8 cellular contexts compared by ENCODE assay signal in the genomic region with DNA sequence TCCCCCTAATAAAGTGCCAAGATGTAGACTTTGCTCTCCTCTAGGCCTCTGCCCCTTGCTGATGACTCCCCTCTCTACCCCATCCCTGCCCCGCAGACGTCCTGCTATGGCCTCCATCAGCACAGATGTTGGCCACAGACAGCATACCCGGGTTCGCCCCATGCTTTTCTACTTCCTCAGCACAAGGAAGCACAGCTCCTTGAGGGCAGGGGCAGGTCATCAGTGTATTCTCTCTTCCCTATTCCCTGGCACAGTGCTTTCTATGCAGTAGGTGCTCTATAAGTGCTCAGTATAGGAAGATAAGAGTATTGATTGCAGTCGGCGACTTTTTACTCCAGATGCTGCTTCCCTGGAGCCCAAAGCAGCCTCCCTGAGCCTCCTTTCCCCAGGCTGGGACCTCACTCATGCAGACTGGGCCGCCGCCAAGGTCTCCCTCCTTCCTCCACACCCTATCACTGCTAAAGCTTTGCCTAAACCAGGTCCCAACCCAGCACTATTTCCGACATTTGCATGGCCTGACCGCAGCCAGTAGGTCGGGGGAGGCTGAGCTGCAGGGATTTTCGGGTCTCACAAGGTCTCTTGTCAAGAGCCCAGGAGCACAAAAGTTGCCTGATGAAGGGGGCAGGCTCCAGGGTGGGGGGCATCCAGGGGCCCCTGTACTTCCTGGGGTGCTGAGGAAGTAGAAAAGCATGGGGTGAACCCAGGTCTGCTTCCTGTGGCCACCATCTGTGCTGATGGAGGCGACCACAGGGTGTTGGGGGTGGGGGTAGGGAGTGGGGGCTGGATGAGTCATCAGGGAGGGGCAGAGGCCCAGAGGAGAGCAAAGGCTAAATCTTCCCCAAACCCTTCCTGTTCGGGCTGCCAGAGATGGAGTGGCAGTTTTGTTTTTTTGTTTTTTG. TPM values are rescaled to one million over a fixed set of nuclear protein-coding genes. Genes with fewer than 3 reads are reported as not detected.
DNase-seq lines count a peak whose midpoint lies in the region; ATAC-seq and TF ChIP-seq lines count a peak whose summit lies in the region.

No MANE protein-coding gene starts in this region.

- H3K36me3 Mint-ChIP-seq in activated CD8-positive, alpha-beta T cell treated with anti-CD3 and anti-CD28 coated beads, Interleukin-2, amount 10 ng/mL, durations not matched to agents 7 days and 5 days (ENCODE audit: low read depth): peaks cover 15% of the 10 kb centered on the region

- H3K9me3 Mint-ChIP-seq in activated CD8-positive, alpha-beta T cell treated with anti-CD3 and anti-CD28 coated beads, Interleukin-2, amount 10 ng/mL, durations not matched to agents 7 days and 5 days (ENCODE audit: insufficient read depth): no peaks in the 10 kb centered on the region

- no peak for TF ChIP-seq CTCF in GM12875 (IDR thresholded peaks at IDR 0.05; ENCODE audit: borderline replicate concordance, insufficient read depth, low read depth, low read length)

- peak overlapping the region; percentile 95 for H3K27ac Mint-ChIP-seq in activated CD8-positive, alpha-beta T cell treated with anti-CD3 and anti-CD28 coated beads, Interleukin-2, amount 10 ng/mL, durations not matched to agents 7 days and 5 days

- CTCF ChIA-PET in activated CD8-positive, alpha-beta T cell treated with anti-CD3 and anti-CD28 coated beads, Interleukin-2, amount 10 ng/mL, durations not matched to agents 7 days and 5 days (lab: Charles Lee): interaction anchor here (1.6 to 2.8 kb wide), 5 partner anchors 10 to 54 kb away, joined by 7 to 20 read pairs (median 11); a partner anchor contains a TSS

- POLR2A ChIA-PET in activated CD8-positive, alpha-beta T cell treated with anti-CD3 and anti-CD28 coated beads, Interleukin-2, amount 10 ng/mL, durations not matched to agents 7 days and 5 days (lab: Charles Lee): interaction anchor here (0.6 to 4.6 kb wide), 3 partner anchors 12 to 126 kb away, joined by 3 to 43 read pairs (median 8); a partner anchor contains a TSS

- no peaks in the 10 kb centered on the region for H3K36me3 ChIP-seq in H7 (replicated peaks; ENCODE audit: control insufficient read depth, insufficient read depth, low read length)

- peak; percentile 64 for DNase-seq in H7
- peak; percentile 28 for DNase-seq in LoVo (ENCODE audit: low spot score)
- DNase-seq in activated CD8-positive, alpha-beta T cell treated with anti-CD3 and anti-CD28 coated beads, Interleukin-2, amount 10 ng/mL, durations not matched to agents 7 days and 5 days: peak; percentile 96
- peak; percentile 67 for DNase-seq in left cardiac atrium
- DNase-seq in stimulated activated CD8-positive, alpha-beta memory T cell treated with anti-CD3 and anti-CD28 coated beads, Interleukin-7, amount 100 ng/mL, for 1 hour (ENCODE audit: low read depth in 2 of 2): peak; percentile 45 to 46
- no peak for DNase-seq in globus pallidus (ENCODE audit: low spot score)
- no peak for DNase-seq in anterior cingulate cortex (lab: John Stamatoyannopoulos, UW)

- intact Hi-C loops in left cardiac atrium (cut with DNase I): no loop called here

- H3K4me3 ChIP-seq in GM12875 (ENCODE audit: low read depth, low read length) (peak overlapping the region; percentile 32), H7 (ENCODE audit: insufficient read depth, low read depth, low read length) (no peak overlapping the region)

- H3K4me3 Mint-ChIP-seq in activated CD8-positive, alpha-beta T cell treated with anti-CD3 and anti-CD28 coated beads, Interleukin-2, amount 10 ng/mL, durations not matched to agents 7 days and 5 days: peak overlapping the region; percentile 74

- no peaks in the 10 kb centered on the region for H3K27me3 ChIP-seq in H7 (ENCODE audit: control insufficient read depth, insufficient read depth, low read length)

- peak; percentile 84 for ATAC-seq in activated CD8-positive, alpha-beta T cell treated with anti-CD3 and anti-CD28 coated beads, Interleukin-2, amount 10 ng/mL, durations not matched to agents 7 days and 5 days
- ATAC-seq in left cardiac atrium: peak; percentile 84 to 90

- no peaks in the 10 kb centered on the region for H3K27me3 Mint-ChIP-seq in activated CD8-positive, alpha-beta T cell treated with anti-CD3 and anti-CD28 coated beads, Interleukin-2, amount 10 ng/mL, durations not matched to agents 7 days and 5 days (ENCODE audit: low read depth)

- H3K4me1 Mint-ChIP-seq in activated CD8-positive, alpha-beta T cell treated with anti-CD3 and anti-CD28 coated beads, Interleukin-2, amount 10 ng/mL, durations not matched to agents 7 days and 5 days (ENCODE audit: low read depth): peaks cover 84% of the 10 kb centered on the region

RNA-seq across cellular contexts. Expression of a gene that starts 8.0 kb away (rescaled TPM):
- 0.10 and 0.15 TPM in 2 replicates for total RNA-seq in H7 (2014; rRNA removed; shearing (Covaris generic))
- under 1 TPM; 0.45 to 0.63 TPM for total RNA-seq in activated CD8-positive, alpha-beta T cell treated with anti-CD3 and anti-CD28 coated beads, Interleukin-2, amount 10 ng/mL, durations not matched to agents 7 days and 5 days
- total RNA-seq in left cardiac atrium: not detected

RNA-seq across cellular contexts. Expression of a gene that starts 12.3 kb away (rescaled TPM):
- 0.07 TPM in 1 of 2 replicates, not detected in the other for total RNA-seq in H7 (2014; rRNA removed; shearing (Covaris generic))
- total RNA-seq in activated CD8-positive, alpha-beta T cell treated with anti-CD3 and anti-CD28 coated beads, Interleukin-2, amount 10 ng/mL, durations not matched to agents 7 days and 5 days: 1 to 10 TPM; 1.8 TPM
- not detected for total RNA-seq in left cardiac atrium

RNA-seq across cellular contexts. Expression of a gene that starts 18.8 kb away (rescaled TPM):
- total RNA-seq in H7 (2014; rRNA removed; shearing (Covaris generic)): 2.4 and 3.4 TPM in 2 replicates
- 100 to 1,000 TPM; 131 to 135 TPM for total RNA-seq in activated CD8-positive, alpha-beta T cell treated with anti-CD3 and anti-CD28 coated beads, Interleukin-2, amount 10 ng/mL, durations not matched to agents 7 days and 5 days
- total RNA-seq in left cardiac atrium: 10 to 100 TPM; 25.6 to 30.8 TPM

RNA-seq across cellular contexts. Expression of a gene that starts 22.5 kb away (rescaled TPM):
- total RNA-seq in H7 (2014; rRNA removed; shearing (Covaris generic)): 7.9 and 16.5 TPM in 2 replicates
- total RNA-seq in activated CD8-positive, alpha-beta T cell treated with anti-CD3 and anti-CD28 coated beads, Interleukin-2, amount 10 ng/mL, durations not matched to agents 7 days and 5 days: 1 to 10 TPM; 1.1 TPM
- total RNA-seq in left cardiac atrium: under 1 TPM; 0.12 to 0.39 TPM

Comparison
In these comparisons a context has a peak if more than half of its experiments do, and no peak if none do; other contexts are left out.
1. DNase-seq: peak in H7 (single experiment), LoVo (single experiment), activated CD8-positive, alpha-beta T cell treated with anti-CD3 and anti-CD28 coated beads, Interleukin-2, amount 10 ng/mL, durations not matched to agents 7 days and 5 days (single experiment), left cardiac atrium (single experiment) and stimulated activated CD8-positive, alpha-beta memory T cell treated with anti-CD3 and anti-CD28 coated beads, Interleukin-7, amount 100 ng/mL, for 1 hour (2 of 2); none in globus pallidus (single experiment) and anterior cingulate cortex (0 of 58).
2. RNA of a gene that starts 18.8 kb away (total RNA-seq): 131 to 135 TPM in activated CD8-positive, alpha-beta T cell treated with anti-CD3 and anti-CD28 coated beads, Interleukin-2, amount 10 ng/mL, durations not matched to agents 7 days and 5 days; 25.6 to 30.8 TPM in left cardiac atrium and 2.4 to 3.4 TPM in H7; every median in the first group is over 4 times any median in the second.